ENCODE assay signal across 21 cellular contexts in genomic region chr2:240822280-240822847, GRCh38. TPM values are rescaled to one million over a fixed set of nuclear protein-coding genes. Genes with fewer than 3 reads are reported as not detected.
DNase-seq lines count a peak whose midpoint lies in the region; FAIRE-seq and TF ChIP-seq lines count a peak whose summit lies in the region.
"Had no signal": no experiment of that assay in that cellular context is flagged by ENCODE, and none has a peak within 500 bp of the region (broad histone marks: within the 10 kb centered on the region; RNA-seq: fewer than 3 reads in every experiment).

No MANE protein-coding gene starts in this region.

- no peak for FAIRE-seq in frontal cortex (lab: Jason Lieb, UNC)
- FAIRE-seq: A549, GM12891 had no signal

- peak overlapping the region; percentile 64 to 76 (median 68) for H3K4me3 Mint-ChIP-seq in nephron

- no peak for TF ChIP-seq CTCF in nephron (IDR thresholded peaks at IDR 0.05; ENCODE audit: unreplicated experiment in 3 of 3)

- peak; percentile 7 to 50 for DNase-seq in NCI-H524 (lab: John Stamatoyannopoulos, UW)
- DNase-seq in NCI-H524 treated with DMSO at 0.1 percent for 48 hours (lab: John Stamatoyannopoulos, UW), result no peak
- DNase-seq in NCI-H1436 (lab: John Stamatoyannopoulos, UW), result peak; percentile 87
- peak; percentile 95 for DNase-seq in NCI-H748 treated with DMSO at 0.1 percent for 48 hours (lab: John Stamatoyannopoulos, UW)
- DNase-seq in AML-193 (lab: John Stamatoyannopoulos, UW), result no peak
- DNase-seq in frontal cortex (ENCODE audit: low spot score in 2 of 2), result no peak
- DNase-seq in activated CD4-positive, alpha-beta T cell treated with anti-CD3 and anti-CD28 coated beads for 1 hour, result no peak
- DNase-seq: activated CD4-positive, CD25-positive, alpha-beta regulatory T cell treated with anti-CD3 and anti-CD28 coated beads, Interleukin-2, amount 50 U/mL, for 72 hours; activated naive CD8-positive, alpha-beta T cell treated with anti-CD3 and anti-CD28 coated beads, Interleukin-2, amount 10 ng/mL, durations not matched to agents 7 days and 5 days; activated T-cell treated with anti-CD3 and anti-CD28 coated beads, Interleukin-2, amount 50 U/mL, for 1 hour; CD4-positive, alpha-beta memory T cell; left ventricle myocardium inferior; stimulated activated naive CD8-positive, alpha-beta T cell treated with anti-CD3 and anti-CD28 coated beads, Interleukin-15, Interleukin-2, amounts not matched to agents 100 U/mL and 50 U/mL, for 24 hours; T-helper 1 cell; upper lobe of right lung had no signal

- H3K4me1 Mint-ChIP-seq in nephron, result peaks cover 16% of the 10 kb centered on the region

- peaks cover 16% of the 10 kb centered on the region for H3K9me3 Mint-ChIP-seq in nephron
- H3K9me3 Mint-ChIP-seq: activated naive CD8-positive, alpha-beta T cell treated with anti-CD3 and anti-CD28 coated beads, Interleukin-2, amount 10 ng/mL, durations not matched to agents 7 days and 5 days had no signal

- H3K27ac Mint-ChIP-seq in nephron, result no peak overlapping the region
- H3K27ac Mint-ChIP-seq: activated naive CD8-positive, alpha-beta T cell treated with anti-CD3 and anti-CD28 coated beads, Interleukin-2, amount 10 ng/mL, durations not matched to agents 7 days and 5 days; CD4-positive, alpha-beta memory T cell had no signal

- peaks cover 76% of the 10 kb centered on the region for H3K27me3 Mint-ChIP-seq in nephron (ENCODE audit: low read depth)

- H3K36me3 Mint-ChIP-seq in nephron (ENCODE audit: low read depth), result peaks cover 4% of the 10 kb centered on the region
- H3K36me3 Mint-ChIP-seq: activated naive CD8-positive, alpha-beta T cell treated with anti-CD3 and anti-CD28 coated beads, Interleukin-2, amount 10 ng/mL, durations not matched to agents 7 days and 5 days; CD4-positive, alpha-beta memory T cell had no signal

RNA-seq across cellular contexts. Expression of gene KIF1A, which starts 2.3 kb away (rescaled TPM):
- total RNA-seq in frontal cortex, result 146 TPM
- total RNA-seq: CD4-positive, alpha-beta memory T cell; MCF 10A had no signal

RNA-seq across cellular contexts. Expression of gene AGXT, which starts 46.3 kb away (rescaled TPM):
- total RNA-seq in frontal cortex, result not detected
- total RNA-seq: activated naive CD8-positive, alpha-beta T cell treated with anti-CD3 and anti-CD28 coated beads, Interleukin-2, amount 10 ng/mL, durations not matched to agents 7 days and 5 days; cardiac septum; CD4-positive, alpha-beta memory T cell; G401; left ventricle myocardium inferior; MCF 10A; upper lobe of right lung had no signal

Comparison
In these comparisons a context has a peak if more than half of its experiments do, and no peak if none do; other contexts are left out.
1. DNase-seq: peak in NCI-H524 (2 of 2), NCI-H1436 (single experiment) and NCI-H748 treated with DMSO at 0.1 percent for 48 hours (single experiment); none in NCI-H524 treated with DMSO at 0.1 percent for 48 hours (single experiment), AML-193 (0 of 2), frontal cortex (0 of 2) and activated CD4-positive, alpha-beta T cell treated with anti-CD3 and anti-CD28 coated beads for 1 hour (single experiment).